Comparison of ENCODE assay signal across 8 cellular contexts in the genomic region with DNA sequence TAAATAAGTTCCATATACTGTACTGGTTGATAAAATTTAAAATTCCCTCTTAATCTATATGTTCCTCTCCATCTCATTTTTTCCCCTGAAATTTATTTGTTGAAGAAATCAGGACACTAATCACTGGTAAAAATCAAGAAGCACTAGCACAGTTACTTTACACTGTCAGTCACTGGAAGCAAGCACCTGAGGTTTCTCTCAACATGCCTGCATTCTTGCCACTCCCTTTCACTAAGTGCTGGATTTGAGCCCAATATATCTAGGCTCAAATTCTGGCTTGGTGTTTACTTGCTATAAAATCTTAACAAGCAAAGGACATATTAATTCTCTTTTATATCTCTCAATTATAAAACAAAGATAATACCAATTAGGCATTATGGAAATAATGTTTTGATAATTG. TPM values are rescaled to one million over a fixed set of nuclear protein-coding genes. Genes with fewer than 3 reads are reported as not detected.
DNase-seq lines count a peak whose midpoint lies in the region; ATAC-seq and TF ChIP-seq lines count a peak whose summit lies in the region.

No MANE protein-coding gene starts in this region.

- ATAC-seq in PC-3 (peak; percentile 49), GM19467 (IDR thresholded peaks at IDR 0.05; ENCODE audit: unreplicated experiment) (no peak)

- H3K4me3 ChIP-seq in PC-3 (ENCODE audit: low read length) (no peak overlapping the region), ovary (no peak overlapping the region)

- CTCF ChIA-PET in PC-3 (lab: Charles Lee), result interaction anchor here (0.6 to 1.5 kb wide), 4 partner anchors 23 to 466 kb away, joined by 4 to 10 read pairs (median 5); partner anchors contain the start of genes PCDHB2, PCDHGA5 and PCDHGB2

- H3K27me3 ChIP-seq in PC-3 (ENCODE audit: low read length) (no peaks in the 10 kb centered on the region), ovary (no peaks in the 10 kb centered on the region)

- BruUV-seq in PC-3 (replicated peaks; lab: Mats Ljungman, UMichigan), result no TSS peak

- no peak for TF ChIP-seq EP300 in ovary (IDR thresholded peaks at IDR 0.05)

- DNase-seq in HCEC 1CT, result peak; percentile 7
- DNase-seq in PC-3, result peak; percentile 34
- peak; percentile 29 for DNase-seq in fibroblast of peridontal ligament (ENCODE audit: extremely low read depth)
- DNase-seq in renal cortical epithelial cell (ENCODE audit: low read depth), result peak; percentile 75
- DNase-seq in activated CD4-positive, alpha-beta T cell treated with anti-CD3 and anti-CD28 coated beads, Interleukin-2, amount 50 U/mL, for 1 hour, result no peak
- no peak for DNase-seq in posterior cingulate gyrus
- no peak for DNase-seq in ovary

- H3F3A ChIP-seq in PC-3 (ENCODE audit: low read length, unreplicated experiment), result peaks cover 8% of the 10 kb centered on the region

- H4K20me1 ChIP-seq in PC-3 (ENCODE audit: low read length), result no peaks in the 10 kb centered on the region

- TF ChIP-seq CTCF in PC-3 (conservative IDR thresholded peaks at IDR 0.05; ENCODE audit: low read depth, low read length) (no peak), ovary (IDR thresholded peaks at IDR 0.05) (no peak)

- no peaks in the 10 kb centered on the region for H3K9me2 ChIP-seq in PC-3 (replicated peaks; ENCODE audit: low read length)

- intact Hi-C loops in PC-3 (cut with micrococcal nuclease), result loop anchor here (1.0 to 10.0 kb wide), 6 partner anchors 39 to 715 kb away; partner anchors contain the start of genes PCDHA8, PCDHA9, PCDHB2 and PCDHB9
- intact Hi-C loops in posterior cingulate gyrus (cut with DNase I), result loop anchor here (2.0 to 10.0 kb wide), 4 partner anchors 233 to 478 kb away; partner anchors contain the start of genes PCDHB15, PCDHB16 and PCDHB9
- intact Hi-C loops in ovary (cut with DNase I), result loop anchor here in 3 of 4 donors (5.0 to 10.0 kb wide), 6 partner anchors 33 to 385 kb away; partner anchors contain the start of genes PCDHB15 (in 1 of the 3), PCDHB7 (in 1 of the 3), PCDHB8 (in 1 of the 3) and PCDHGC3 (in 1 of the 3)

- peaks cover 8% of the 10 kb centered on the region; the same call in 1 of the 2 replicates for H3K79me2 ChIP-seq in PC-3 (ENCODE audit: low read length)

- H3K27ac ChIP-seq in PC-3 (ENCODE audit: low read length) (peak overlapping the region; percentile 98), ovary (peak overlapping the region in 1 of 2 donors; percentile 79)

- H3K9me3 ChIP-seq in PC-3 (ENCODE audit: low read length) (no peaks in the 10 kb centered on the region), ovary (peaks cover 0 to 3% of the 10 kb centered on the region in 2 donors)

- peaks cover 42% of the 10 kb centered on the region for H3K4me1 ChIP-seq in PC-3 (ENCODE audit: insufficient read depth, low read length)
- peaks cover 2% of the 10 kb centered on the region for H3K4me1 ChIP-seq in ovary (ENCODE audit: insufficient read depth)

- H3K36me3 ChIP-seq in PC-3 (ENCODE audit: low read depth, low read length) (peaks cover 48% of the 10 kb centered on the region), ovary (no peaks in the 10 kb centered on the region)

- H3K4me2 ChIP-seq in PC-3 (ENCODE audit: low read length), result peak overlapping the region; percentile 55

- H3K9ac ChIP-seq in PC-3 (ENCODE audit: low read length), result peak overlapping the region; percentile 84

- no peak for TF ChIP-seq POLR2A in ovary (IDR thresholded peaks at IDR 0.05)

- POLR2A ChIA-PET in PC-3 (lab: Charles Lee; ENCODE audit: unreplicated experiment), result no interaction called here

- H2AFZ ChIP-seq in PC-3 (ENCODE audit: low read length), result no peak overlapping the region

RNA-seq across cellular contexts. Expression of gene DIAPH1, which starts 58.7 kb away (rescaled TPM):
- total RNA-seq in PC-3 (2014; rRNA removed) (51.9 and 106 TPM in 2 replicates), renal cortical epithelial cell (73.1 and 113 TPM in 2 replicates), ovary (10 to 100 TPM; 28.0 to 51.0 (median 44.0) TPM)
- 10 to 100 TPM; 21.2 to 45.6 TPM for polyA plus RNA-seq in ovary

Comparison
In these comparisons a context has a peak if more than half of its experiments do, and no peak if none do; other contexts are left out.
1. DNase-seq: peak in HCEC 1CT (single experiment), PC-3 (single experiment), fibroblast of peridontal ligament (single experiment) and renal cortical epithelial cell (single experiment); none in activated CD4-positive, alpha-beta T cell treated with anti-CD3 and anti-CD28 coated beads, Interleukin-2, amount 50 U/mL, for 1 hour (single experiment), posterior cingulate gyrus (0 of 10) and ovary (0 of 5).